In the genomic region with DNA sequence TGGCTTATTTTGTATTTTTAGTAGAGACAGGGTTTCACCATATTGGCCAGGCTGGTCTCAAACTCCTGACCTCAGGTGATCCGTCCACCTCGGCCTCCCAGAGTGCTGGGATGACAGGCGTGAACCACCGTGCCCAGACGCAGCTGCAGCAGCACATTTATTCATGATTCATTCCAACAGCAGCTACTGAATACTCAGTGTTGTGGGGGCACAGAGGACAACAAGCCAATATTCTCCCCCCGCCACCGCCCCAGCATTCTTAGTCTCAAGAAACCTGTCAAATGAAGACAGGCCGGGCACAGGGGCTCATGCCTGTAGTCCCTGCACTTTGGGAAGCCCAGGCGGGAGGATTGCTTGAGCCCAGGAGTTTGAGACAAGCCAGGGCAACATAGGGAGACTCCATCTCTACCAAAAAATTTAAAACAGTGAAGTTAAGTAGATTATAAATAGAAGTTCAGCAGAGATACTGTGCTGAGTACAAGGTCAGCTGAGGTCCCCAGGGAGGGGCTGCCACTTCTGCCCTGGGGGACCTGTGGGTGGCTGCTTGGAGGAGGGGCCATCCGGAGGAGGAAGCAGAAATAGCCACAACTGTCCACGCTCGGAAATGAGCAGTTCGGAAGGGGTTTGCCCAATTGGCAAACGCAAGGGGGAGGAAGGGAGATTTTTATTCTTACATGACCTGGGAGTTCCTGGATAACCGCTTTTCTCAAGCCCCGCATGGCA, we compare ENCODE assay signal across 8 cellular contexts. TPM values are rescaled to one million over a fixed set of nuclear protein-coding genes. Genes with fewer than 3 reads are reported as not detected.
DNase-seq lines count a peak whose midpoint lies in the region; ATAC-seq, FAIRE-seq and TF ChIP-seq lines count a peak whose summit lies in the region.

No MANE protein-coding gene starts in this region.

- H3K36me3 ChIP-seq in PC-9 (ENCODE audit: low read depth) (no peaks in the 10 kb centered on the region), muscle layer of colon (ENCODE audit: insufficient read depth, low read length) (no peaks in the 10 kb centered on the region)

- H3K9me2 ChIP-seq in PC-9 (ENCODE audit: insufficient read depth): no peaks in the 10 kb centered on the region

- TF ChIP-seq CTCF in GM20000 (IDR thresholded peaks at IDR 0.05; ENCODE audit: extremely low read depth, missing control alignments): no peak
- TF ChIP-seq CTCF in PC-9 (conservative IDR thresholded peaks at IDR 0.05): no peak
- no peak for TF ChIP-seq CTCF in coronary artery (IDR thresholded peaks at IDR 0.05)

- no TSS peak for BruUV-seq in PC-9 (replicated peaks; lab: Mats Ljungman, UMichigan)

- peak overlapping the region; percentile 15; the same call in 1 of the 2 replicates for H3K4me2 ChIP-seq in PC-9

- no peak overlapping the region for H3K4me3 ChIP-seq in PC-9
- H3K4me3 ChIP-seq in coronary artery: peak overlapping the region; percentile 54
- H3K4me3 ChIP-seq in muscle layer of colon (ENCODE audit: low read depth in 1 of 2, low read length in 2 of 2): peak overlapping the region in 1 of 2 donors; percentile 38

- peak overlapping the region; percentile 27 for H3K9ac ChIP-seq in muscle layer of colon (ENCODE audit: low read length)

- peak overlapping the region; percentile 54 for H3K27ac ChIP-seq in PC-9
- H3K27ac ChIP-seq in coronary artery: peak overlapping the region; percentile 77 to 94
- peak overlapping the region; percentile 91 for H3K27ac ChIP-seq in muscle layer of colon (ENCODE audit: low read depth, low read length)

- H3K9me3 ChIP-seq in PC-9 (ENCODE audit: insufficient read depth, low read depth) (no peaks in the 10 kb centered on the region), muscle layer of colon (ENCODE audit: low read length) (no peaks in the 10 kb centered on the region)

- peaks cover 19% of the 10 kb centered on the region for H4K20me1 ChIP-seq in PC-9 (ENCODE audit: insufficient read depth)

- CTCF ChIA-PET in PC-9 (lab: Charles Lee): no interaction called here

- peaks cover 24% of the 10 kb centered on the region for H3K4me1 ChIP-seq in PC-9 (replicated peaks; ENCODE audit: insufficient read depth)
- H3K4me1 ChIP-seq in muscle layer of colon (ENCODE audit: insufficient read depth, low read length): peaks cover 70% of the 10 kb centered on the region

- H3K79me2 ChIP-seq in PC-9 (ENCODE audit: low read depth): peaks cover 81% of the 10 kb centered on the region

- peak; percentile 90 to 92 for DNase-seq in AML-193 (lab: John Stamatoyannopoulos, UW)
- DNase-seq in GM20000 (ENCODE audit: low spot score): peak; percentile 78
- no peak for DNase-seq in PC-9
- peak; percentile 88 for DNase-seq in coronary artery (ENCODE audit: low spot score)
- DNase-seq in frontal cortex (ENCODE audit: low spot score in 2 of 2): no peak
- DNase-seq in NCI-H2107 treated with DMSO at 0.1 percent for 48 hours (lab: John Stamatoyannopoulos, UW; ENCODE audit: unreplicated experiment): no peak

- FAIRE-seq in frontal cortex (lab: Jason Lieb, UNC): no peak

- ATAC-seq in HG03442 (IDR thresholded peaks at IDR 0.05; ENCODE audit: unreplicated experiment): no peak

- no peak overlapping the region for H2AFZ ChIP-seq in PC-9

- H3K27me3 ChIP-seq in PC-9 (ENCODE audit: insufficient read depth, low read depth) (no peaks in the 10 kb centered on the region), muscle layer of colon (ENCODE audit: control insufficient read depth in 1 of 2, insufficient read depth in 2 of 2, low read length in 2 of 2) (no peaks in the 10 kb centered on the region)

- POLR2A ChIA-PET in PC-9 (lab: Charles Lee; ENCODE audit: unreplicated experiment): no interaction called here

- H3F3A ChIP-seq in PC-9 (ENCODE audit: insufficient read depth, low read depth): peaks cover 18% of the 10 kb centered on the region; the same call in 1 of the 2 replicates

- intact Hi-C loops in PC-9 (cut with micrococcal nuclease; ENCODE audit: unreplicated experiment): no loop called here

RNA-seq across cellular contexts. Expression of a gene that starts 4.3 kb away (rescaled TPM):
- total RNA-seq in PC-9 (2021): 16.0 and 23.9 TPM in 2 replicates
- 4.1 TPM for total RNA-seq in frontal cortex

RNA-seq across cellular contexts. Expression of a gene that starts 16.7 kb away (rescaled TPM):
- total RNA-seq in PC-9 (2021) (75.5 and 87.2 TPM in 2 replicates), frontal cortex (58.3 TPM)

Comparison
In these comparisons a context has a peak if more than half of its experiments do, and no peak if none do; other contexts are left out.
1. DNase-seq: peak in AML-193 (2 of 2), GM20000 (single experiment) and coronary artery (single experiment); none in PC-9 (0 of 2), frontal cortex (0 of 2) and NCI-H2107 treated with DMSO at 0.1 percent for 48 hours (single experiment).
2. Peak in every context shown above with its lines, with median percentiles within 50 percentile points of each other: H3K27ac ChIP-seq.